ENCODE assay signal across 1 cellular context in genomic region chr17:75892556-75893224, GRCh38.
TF ChIP-seq lines count a peak whose summit lies in the region.

No MANE protein-coding gene starts in this region.

TF ChIP-seq in HepG2, 621 proteins besides CTCF, POLR2A, EP300 and RAD21 (continued from another document and continues in another):
- TF ChIP-seq ZNF513 (CRISPR knock-in tag; conservative IDR thresholded peaks at IDR 0.05) (no peak), ZNF432 (CRISPR knock-in tag; IDR thresholded peaks at IDR 0.05; ENCODE audit: borderline replicate concordance) (no peak; the same call in 1 of the 2 replicates), NCOA2 (CRISPR knock-in tag; IDR thresholded peaks at IDR 0.05) (no peak), THAP8 (CRISPR knock-in tag; IDR thresholded peaks at IDR 0.05; ENCODE audit: borderline replicate concordance) (no peak), ZNF567 (CRISPR knock-in tag; IDR thresholded peaks at IDR 0.05; ENCODE audit: borderline replicate concordance) (peak; percentile 92; the same call in 1 of the 2 replicates), ZC3H4 (CRISPR knock-in tag; IDR thresholded peaks at IDR 0.05; ENCODE audit: borderline replicate concordance) (peak; percentile 37; the same call in 1 of the 2 replicates), GABPA (IDR thresholded peaks at IDR 0.05; ENCODE audit: low read depth, low read length) (no peak), GABPA (CRISPR knock-in tag; IDR thresholded peaks at IDR 0.05; ENCODE audit: low read depth) (no peak), SIX4 (CRISPR knock-in tag; IDR thresholded peaks at IDR 0.05) (no peak), REPIN1 (CRISPR knock-in tag; IDR thresholded peaks at IDR 0.05; ENCODE audit: borderline replicate concordance, low read depth) (no peak), KMT2B (CRISPR knock-in tag; IDR thresholded peaks at IDR 0.05) (0 out of 2 replicates have a peak, but pooled peaks have one; percentile 15), MZF1 (CRISPR knock-in tag; IDR thresholded peaks at IDR 0.05; ENCODE audit: borderline replicate concordance) (no peak), HNRNPL (IDR thresholded peaks at IDR 0.05; ENCODE audit: low read depth, low read length) (peak; percentile 81; the same call in 1 of the 2 replicates), ZMYM3 (CRISPR knock-in tag; IDR thresholded peaks at IDR 0.05) (peak; percentile 70), ZC3H13 (CRISPR knock-in tag; IDR thresholded peaks at IDR 0.05) (peak; percentile 90), SSRP1 (CRISPR knock-in tag; IDR thresholded peaks at IDR 0.05) (0 out of 2 replicates have a peak, but pooled peaks have one; percentile 42), MLX (CRISPR knock-in tag; IDR thresholded peaks at IDR 0.05) (no peak), ZNF574 (CRISPR knock-in tag; IDR thresholded peaks at IDR 0.05) (peak; percentile 52; the same call in 1 of the 2 replicates), SMARCC2 (IDR thresholded peaks at IDR 0.05) (no peak), MIXL1 (CRISPR knock-in tag; IDR thresholded peaks at IDR 0.05) (no peak), ZNF33A (CRISPR knock-in tag; IDR thresholded peaks at IDR 0.05; ENCODE audit: borderline replicate concordance) (no peak), REL (CRISPR knock-in tag; conservative IDR thresholded peaks at IDR 0.05) (no peak), KLF11 (CRISPR knock-in tag; IDR thresholded peaks at IDR 0.05) (peak; percentile 21; the same call in 1 of the 2 replicates), ZNF329 (CRISPR knock-in tag; IDR thresholded peaks at IDR 0.05; ENCODE audit: low read depth) (no peak), ZNF253 (CRISPR knock-in tag; IDR thresholded peaks at IDR 0.05; ENCODE audit: borderline replicate concordance) (no peak), CC2D1A (CRISPR knock-in tag; IDR thresholded peaks at IDR 0.05) (no peak), ZNF124 (CRISPR knock-in tag; IDR thresholded peaks at IDR 0.05) (no peak), ZNF713 (CRISPR knock-in tag; IDR thresholded peaks at IDR 0.05) (peak; percentile 79; the same call in 1 of the 2 replicates), MLXIP (CRISPR knock-in tag; IDR thresholded peaks at IDR 0.05; ENCODE audit: borderline replicate concordance) (no peak), ZNF354B (CRISPR knock-in tag; IDR thresholded peaks at IDR 0.05) (peak; percentile 93; the same call in 1 of the 2 replicates), ZNF674 (CRISPR knock-in tag; IDR thresholded peaks at IDR 0.05; ENCODE audit: low read depth) (no peak), TFE3 (CRISPR knock-in tag; IDR thresholded peaks at IDR 0.05) (peak; percentile 65; the same call in 1 of the 2 replicates), JUNB (CRISPR knock-in tag; IDR thresholded peaks at IDR 0.05; ENCODE audit: borderline replicate concordance) (no peak), THRA (CRISPR knock-in tag; IDR thresholded peaks at IDR 0.05; ENCODE audit: borderline replicate concordance) (no peak), ZNF772 (CRISPR knock-in tag; IDR thresholded peaks at IDR 0.05) (peak; percentile 78; the same call in 1 of the 2 replicates), NR2F2 (IDR thresholded peaks at IDR 0.05; ENCODE audit: borderline replicate concordance, low read depth) (no peak), HOXA7 (CRISPR knock-in tag; IDR thresholded peaks at IDR 0.05) (no peak), EED (CRISPR knock-in tag; IDR thresholded peaks at IDR 0.05) (0 out of 2 replicates have a peak, but pooled peaks have one; percentile 27), ZNF678 (CRISPR knock-in tag; IDR thresholded peaks at IDR 0.05) (0 out of 2 replicates have a peak, but pooled peaks have one; percentile 42), ZNF703 (CRISPR knock-in tag; IDR thresholded peaks at IDR 0.05; ENCODE audit: borderline replicate concordance) (no peak; the same call in 1 of the 2 replicates), TFDP2 (CRISPR knock-in tag; IDR thresholded peaks at IDR 0.05) (peak; percentile 58), ARID4A (CRISPR knock-in tag; IDR thresholded peaks at IDR 0.05; ENCODE audit: borderline replicate concordance) (peak; percentile 38), SKIL (CRISPR knock-in tag; IDR thresholded peaks at IDR 0.05; ENCODE audit: borderline replicate concordance) (peak; percentile 66; the same call in 1 of the 2 replicates)
